17 cellular contexts compared by ENCODE assay signal in genomic region chr21:34131586-34131985, GRCh38. TPM values are rescaled to one million over a fixed set of nuclear protein-coding genes. Genes with fewer than 3 reads are reported as not detected.
DNase-seq lines count a peak whose midpoint lies in the region; ATAC-seq and TF ChIP-seq lines count a peak whose summit lies in the region.
"Had no signal": no experiment of that assay in that cellular context is flagged by ENCODE, and none has a peak within 500 bp of the region (broad histone marks: within the 10 kb centered on the region; RNA-seq: fewer than 3 reads in every experiment).

No MANE protein-coding gene starts in this region.

- intact Hi-C loops in CD14-positive monocyte (cut with micrococcal nuclease): no loop called here

- H3K27ac Mint-ChIP-seq in activated T-cell treated with anti-CD3 and anti-CD28 coated beads, Interleukin-2, amount 50 U/mL, for 24 hours: peak overlapping the region; percentile 97
- H3K27ac Mint-ChIP-seq in activated naive CD8-positive, alpha-beta T cell treated with anti-CD3 and anti-CD28 coated beads, Interleukin-2, amount 50 U/mL, for 24 hours: peak overlapping the region; percentile 96
- H3K27ac Mint-ChIP-seq in CD14-positive monocyte: peak overlapping the region in 3 of 7 donors; percentile 52 to 78 (median 58)

- H3K27me3 ChIP-seq in mesendoderm (ENCODE audit: insufficient read depth, low read length, poor library complexity) (no peaks in the 10 kb centered on the region), thymus (ENCODE audit: control insufficient read depth, insufficient read depth) (no peaks in the 10 kb centered on the region)
- H3K27me3 ChIP-seq: testis had no signal

- H3K23ac ChIP-seq in mesendoderm (ENCODE audit: low read length): no peak overlapping the region

- no peak overlapping the region for H3K18ac ChIP-seq in mesendoderm (ENCODE audit: low read length)

- no peak for DNase-seq in activated T-cell treated with anti-CD3 and anti-CD28 coated beads, Interleukin-2, amount 50 U/mL, for 24 hours
- DNase-seq in activated T-cell treated with anti-CD3 and anti-CD28 coated beads, Interleukin-2, amount 50 U/mL, for 1 hour: no peak
- no peak for DNase-seq in activated naive CD8-positive, alpha-beta T cell treated with anti-CD3 and anti-CD28 coated beads, Interleukin-2, amount 50 U/mL, for 24 hours
- DNase-seq in mesendoderm: no peak
- no peak for DNase-seq in pons (ENCODE audit: low spot score)
- DNase-seq in CD14-positive monocyte (ENCODE audit: low spot score): no peak
- DNase-seq: DMS153; effector CD4-positive, alpha-beta T cell; HCEC 1CT; NCI-H1417; NCI-H510A treated with DMSO at 0.1 percent for 48 hours; retina; testis had no signal

- peaks cover 3% of the 10 kb centered on the region for H3K9me3 Mint-ChIP-seq in activated T-cell treated with anti-CD3 and anti-CD28 coated beads, Interleukin-2, amount 50 U/mL, for 24 hours
- no peaks in the 10 kb centered on the region for H3K9me3 Mint-ChIP-seq in activated naive CD8-positive, alpha-beta T cell treated with anti-CD3 and anti-CD28 coated beads, Interleukin-2, amount 50 U/mL, for 24 hours
- peaks cover 0 to 3% (median 0%) of the 10 kb centered on the region in 7 donors for H3K9me3 Mint-ChIP-seq in CD14-positive monocyte

- no peak overlapping the region for H3K56ac ChIP-seq in mesendoderm (ENCODE audit: low read length)

- H2BK120ac ChIP-seq in mesendoderm (ENCODE audit: low read depth, low read length): no peak overlapping the region

- H3K4me1 ChIP-seq in mesendoderm (ENCODE audit: control insufficient read depth, low read depth, low read length): peaks cover 32% of the 10 kb centered on the region
- H3K4me1 ChIP-seq in thymus (ENCODE audit: control insufficient read depth, insufficient read depth, low read length): peaks cover 40% of the 10 kb centered on the region

- no peak overlapping the region for H4K5ac ChIP-seq in mesendoderm (ENCODE audit: low read length)

- H2BK15ac ChIP-seq in mesendoderm (replicated peaks; ENCODE audit: low read depth): no peak overlapping the region

- TF ChIP-seq CTCF in CD14-positive monocyte (IDR thresholded peaks at IDR 0.05): no peak

- H3K4me2 ChIP-seq in mesendoderm (ENCODE audit: low read length): no peak overlapping the region

- no CpG with 5 or more reads among the region's 4 CpGs for WGBS in mesendoderm (ENCODE audit: extremely low coverage, insufficient coverage, low lambda C conversion rate)
- 92% methylated on average over 4 of the region's 4 CpGs for WGBS in thymus

- H3K36me3 ChIP-seq in mesendoderm (ENCODE audit: control insufficient read depth, insufficient read depth, low read length): peaks cover 7% of the 10 kb centered on the region
- peaks cover 7% of the 10 kb centered on the region for H3K36me3 ChIP-seq in thymus (ENCODE audit: control insufficient read depth, insufficient read depth)

- H3K4me3 Mint-ChIP-seq in activated T-cell treated with anti-CD3 and anti-CD28 coated beads, Interleukin-2, amount 50 U/mL, for 24 hours: no peak overlapping the region
- peak overlapping the region; percentile 9 for H3K4me3 Mint-ChIP-seq in activated naive CD8-positive, alpha-beta T cell treated with anti-CD3 and anti-CD28 coated beads, Interleukin-2, amount 50 U/mL, for 24 hours
- H3K4me3 Mint-ChIP-seq in CD14-positive monocyte: no peak overlapping the region
- H3K4me3 Mint-ChIP-seq: IgD-negative memory B cell had no signal

- H3K9ac ChIP-seq in mesendoderm (ENCODE audit: low read length): no peak overlapping the region

- H4K8ac ChIP-seq in mesendoderm (ENCODE audit: low read depth, low read length): no peak overlapping the region

- H2BK5ac ChIP-seq in mesendoderm (ENCODE audit: low read length): no peak overlapping the region

- H3K27me3 Mint-ChIP-seq in activated T-cell treated with anti-CD3 and anti-CD28 coated beads, Interleukin-2, amount 50 U/mL, for 24 hours: no peaks in the 10 kb centered on the region
- no peaks in the 10 kb centered on the region for H3K27me3 Mint-ChIP-seq in activated naive CD8-positive, alpha-beta T cell treated with anti-CD3 and anti-CD28 coated beads, Interleukin-2, amount 50 U/mL, for 24 hours
- H3K27me3 Mint-ChIP-seq in CD14-positive monocyte (ENCODE audit: low read depth in 3 of 3): peaks cover 0 to 1% (median 0%) of the 10 kb centered on the region in 3 donors
- H3K27me3 Mint-ChIP-seq: IgD-negative memory B cell had no signal

- H3K36me3 Mint-ChIP-seq in activated T-cell treated with anti-CD3 and anti-CD28 coated beads, Interleukin-2, amount 50 U/mL, for 24 hours (ENCODE audit: low read depth): peaks cover 94% of the 10 kb centered on the region
- peaks cover 69% of the 10 kb centered on the region for H3K36me3 Mint-ChIP-seq in activated naive CD8-positive, alpha-beta T cell treated with anti-CD3 and anti-CD28 coated beads, Interleukin-2, amount 50 U/mL, for 24 hours (ENCODE audit: low read depth)
- peaks cover 35 to 52% of the 10 kb centered on the region in 2 donors for H3K36me3 Mint-ChIP-seq in CD14-positive monocyte

- peaks cover 54% of the 10 kb centered on the region for H3K79me2 ChIP-seq in mesendoderm (ENCODE audit: control insufficient read depth, insufficient read depth, low read length)

- H3K27ac ChIP-seq in mesendoderm (ENCODE audit: low read depth, low read length): no peak overlapping the region
- H3K27ac ChIP-seq in thymus (ENCODE audit: low read depth): peak overlapping the region; percentile 68

- H3K9me3 ChIP-seq in thymus (ENCODE audit: control insufficient read depth): no peaks in the 10 kb centered on the region
- H3K9me3 ChIP-seq: testis had no signal

- no peak for ATAC-seq in activated naive CD8-positive, alpha-beta T cell treated with anti-CD3 and anti-CD28 coated beads, Interleukin-2, amount 50 U/mL, for 24 hours
- no peak for ATAC-seq in HG02840 (IDR thresholded peaks at IDR 0.05; ENCODE audit: low FRiP score, unreplicated experiment)
- ATAC-seq: left lobe of liver had no signal

- H3K4me3 ChIP-seq in mesendoderm (ENCODE audit: low read length): no peak overlapping the region
- H3K4me3 ChIP-seq in thymus (ENCODE audit: low read length): no peak overlapping the region
- H3K4me3 ChIP-seq: testis had no signal

- no peak overlapping the region for H2AK5ac ChIP-seq in mesendoderm (ENCODE audit: low read length)

- peak overlapping the region; percentile 2 for H3K4ac ChIP-seq in mesendoderm (ENCODE audit: low read depth, low read length)

- H3K4me1 Mint-ChIP-seq in activated T-cell treated with anti-CD3 and anti-CD28 coated beads, Interleukin-2, amount 50 U/mL, for 24 hours (ENCODE audit: low read depth): peaks cover 87% of the 10 kb centered on the region
- H3K4me1 Mint-ChIP-seq in activated naive CD8-positive, alpha-beta T cell treated with anti-CD3 and anti-CD28 coated beads, Interleukin-2, amount 50 U/mL, for 24 hours: peaks cover 86% of the 10 kb centered on the region
- peaks cover 54% of the 10 kb centered on the region for H3K4me1 Mint-ChIP-seq in CD14-positive monocyte

- peaks cover 45% of the 10 kb centered on the region for H3K79me1 ChIP-seq in mesendoderm (ENCODE audit: low read length)

RNA-seq across cellular contexts. Expression of gene MRPS6, which starts 58.2 kb away (rescaled TPM):
- 190 TPM for polyA plus RNA-seq in mesendoderm (2013, experiment 1 of 2)
- polyA plus RNA-seq in mesendoderm (2013, experiment 2 of 2): 187 TPM
- polyA plus RNA-seq in thymus: 81.8 TPM
- polyA plus RNA-seq in CD14-positive monocyte: 100 to 1,000 TPM; 101 to 124 TPM

RNA-seq across cellular contexts. Expression of gene SLC5A3, which starts 58.2 kb away (rescaled TPM):
- polyA plus RNA-seq in mesendoderm (2013, experiment 1 of 2): 2.9 TPM
- polyA plus RNA-seq in mesendoderm (2013, experiment 2 of 2): 2.9 TPM
- 4.9 TPM for polyA plus RNA-seq in thymus
- 1 to 10 TPM; 1.2 to 1.6 TPM for polyA plus RNA-seq in CD14-positive monocyte
